Comparison of ENCODE assay signal across 22 cellular contexts in genomic region chr22:29166180-29166579, GRCh38. TPM values are rescaled to one million over a fixed set of nuclear protein-coding genes. Genes with fewer than 3 reads are reported as not detected.
DNase-seq lines count a peak whose midpoint lies in the region; ATAC-seq, FAIRE-seq and TF ChIP-seq lines count a peak whose summit lies in the region.
"Had no signal": no experiment of that assay in that cellular context is flagged by ENCODE, and none has a peak within 500 bp of the region (broad histone marks: within the 10 kb centered on the region; RNA-seq: fewer than 3 reads in every experiment).

No MANE protein-coding gene starts in this region.

- in situ Hi-C loops in GM13976 (cut with MboI; ENCODE audit: low sequenced_read_pairs, unreplicated experiment), result no loop called here

- TF ChIP-seq POLR2A in GM12891 (IDR thresholded peaks at IDR 0.05; ENCODE audit: low read depth, low read length), result no peak

- FAIRE-seq in GM12891 (lab: Jason Lieb, UNC), result no peak
- FAIRE-seq: colon, islet of Langerhans had no signal

- peaks cover 21% of the 10 kb centered on the region for H3K4me1 Mint-ChIP-seq in activated naive CD8-positive, alpha-beta T cell treated with anti-CD3 and anti-CD28 coated beads, Interleukin-2, amount 10 ng/mL, durations not matched to agents 7 days and 5 days
- H3K4me1 Mint-ChIP-seq in naive B cell, result peaks cover 23 to 48% (median 35%) of the 10 kb centered on the region in 3 donors

- H3K9me3 Mint-ChIP-seq in activated naive CD8-positive, alpha-beta T cell treated with anti-CD3 and anti-CD28 coated beads, Interleukin-2, amount 10 ng/mL, durations not matched to agents 7 days and 5 days, result no peaks in the 10 kb centered on the region
- H3K9me3 Mint-ChIP-seq in naive B cell, result peaks cover 0 to 10% (median 7%) of the 10 kb centered on the region in 7 donors
- H3K9me3 Mint-ChIP-seq: activated CD4-positive, alpha-beta memory T cell treated with anti-CD3 and anti-CD28 coated beads for 36 hours; type B pancreatic cell had no signal

- TF ChIP-seq CTCF in GM13976 (IDR thresholded peaks at IDR 0.05; ENCODE audit: borderline replicate concordance, control extremely low read depth, extremely low read depth, insufficient read depth, missing control alignments), result no peak

- ATAC-seq in activated naive CD8-positive, alpha-beta T cell treated with anti-CD3 and anti-CD28 coated beads, Interleukin-2, amount 10 ng/mL, durations not matched to agents 7 days and 5 days (ENCODE audit: low read depth), result no peak
- ATAC-seq in naive B cell (ENCODE audit: low read depth in 2 of 2) (no peak), HG02938 (IDR thresholded peaks at IDR 0.05; ENCODE audit: unreplicated experiment) (no peak)

- H3K36me3 Mint-ChIP-seq in activated naive CD8-positive, alpha-beta T cell treated with anti-CD3 and anti-CD28 coated beads, Interleukin-2, amount 10 ng/mL, durations not matched to agents 7 days and 5 days, result no peaks in the 10 kb centered on the region
- peaks cover 0 to 8% of the 10 kb centered on the region in 2 donors for H3K36me3 Mint-ChIP-seq in naive B cell
- H3K36me3 Mint-ChIP-seq: activated CD4-positive, alpha-beta memory T cell treated with anti-CD3 and anti-CD28 coated beads for 36 hours; CD4-positive, alpha-beta memory T cell; type B pancreatic cell had no signal

- H3K27me3 Mint-ChIP-seq in activated naive CD8-positive, alpha-beta T cell treated with anti-CD3 and anti-CD28 coated beads, Interleukin-2, amount 10 ng/mL, durations not matched to agents 7 days and 5 days, result peaks cover 66% of the 10 kb centered on the region
- peaks cover 16 to 54% (median 21%) of the 10 kb centered on the region in 3 donors for H3K27me3 Mint-ChIP-seq in naive B cell
- H3K27me3 Mint-ChIP-seq: type B pancreatic cell had no signal

- POLR2A ChIA-PET in activated naive CD8-positive, alpha-beta T cell treated with anti-CD3 and anti-CD28 coated beads, Interleukin-2, amount 10 ng/mL, durations not matched to agents 7 days and 5 days (lab: Charles Lee), result no interaction called here

- peak overlapping the region; percentile 38 for H3K27ac Mint-ChIP-seq in activated naive CD8-positive, alpha-beta T cell treated with anti-CD3 and anti-CD28 coated beads, Interleukin-2, amount 10 ng/mL, durations not matched to agents 7 days and 5 days
- H3K27ac Mint-ChIP-seq in naive B cell, result peak overlapping the region in 5 of 6 donors; percentile 38 to 100 (median 94)
- H3K27ac Mint-ChIP-seq: activated CD4-positive, alpha-beta memory T cell treated with anti-CD3 and anti-CD28 coated beads for 36 hours; CD4-positive, alpha-beta memory T cell; type B pancreatic cell had no signal

- peak overlapping the region; percentile 65 for H3K4me3 Mint-ChIP-seq in activated naive CD8-positive, alpha-beta T cell treated with anti-CD3 and anti-CD28 coated beads, Interleukin-2, amount 10 ng/mL, durations not matched to agents 7 days and 5 days
- peak overlapping the region in 3 of 8 donors; percentile 6 to 90 (median 31) for H3K4me3 Mint-ChIP-seq in naive B cell
- H3K4me3 Mint-ChIP-seq: activated CD4-positive, alpha-beta memory T cell treated with anti-CD3 and anti-CD28 coated beads for 36 hours; type B pancreatic cell had no signal

- peak; percentile 27 for DNase-seq in NCI-H2171 treated with DMSO at 0.1 percent for 48 hours (lab: John Stamatoyannopoulos, UW)
- DNase-seq in NCI-H2171 (lab: John Stamatoyannopoulos, UW), result no peak
- DNase-seq in GM12891 (ENCODE audit: insufficient read length, low spot score), result no peak
- no peak for DNase-seq in activated naive CD8-positive, alpha-beta T cell treated with anti-CD3 and anti-CD28 coated beads, Interleukin-2, amount 10 ng/mL, durations not matched to agents 7 days and 5 days
- DNase-seq in naive B cell, result no peak
- DNase-seq in mucosa of gallbladder (ENCODE audit: low spot score), result no peak
- no peak for DNase-seq in GM13976 (ENCODE audit: low spot score)
- DNase-seq: activated CD4-positive, alpha-beta memory T cell treated with anti-CD3 and anti-CD28 coated beads for 36 hours; activated effector memory CD4-positive, alpha-beta T cell treated with Interleukin-2 at 50 U/mL for 16 hours; adrenal gland; brain microvascular endothelial cell; CD4-positive, alpha-beta memory T cell; DMS 273 treated with DMSO at 0.1 percent for 48 hours; H7; MG63; NCI-H1417; stimulated activated CD8-positive, alpha-beta memory T cell treated with anti-CD3 and anti-CD28 coated beads, Interleukin-4, amount 100 ng/mL, for 48 hours had no signal

TF ChIP-seq in GM12891, 5 proteins besides CTCF, POLR2A, EP300 and RAD21:
- TF ChIP-seq POLR2AphosphoS5 (IDR thresholded peaks at IDR 0.05; ENCODE audit: low read depth, low read length), result no peak
- no peak for TF ChIP-seq TAF1 (IDR thresholded peaks at IDR 0.05; ENCODE audit: low read depth, low read length)
- TF ChIP-seq POU2F2 (IDR thresholded peaks at IDR 0.05; ENCODE audit: low read depth, low read length), result no peak
- peak; percentile 43 for TF ChIP-seq SPI1 (IDR thresholded peaks at IDR 0.05; ENCODE audit: low read depth, low read length)
- TF ChIP-seq PAX5 (IDR thresholded peaks at IDR 0.05; ENCODE audit: insufficient read depth, low read length, severe bottlenecking), result no peak

RNA-seq across cellular contexts. Expression of gene EMID1, which starts 39.5 kb away (rescaled TPM):
- polyA plus RNA-seq in GM12891 (2012; ENCODE audit: low read depth, missing spikeins), result 16.4 TPM
- not detected for total RNA-seq in activated naive CD8-positive, alpha-beta T cell treated with anti-CD3 and anti-CD28 coated beads, Interleukin-2, amount 10 ng/mL, durations not matched to agents 7 days and 5 days
- not detected for polyA plus RNA-seq in naive B cell (ENCODE audit: low read depth in 6 of 6)
- 7.0 TPM for total RNA-seq in mucosa of gallbladder
- total RNA-seq: activated CD4-positive, alpha-beta memory T cell treated with anti-CD3 and anti-CD28 coated beads for 36 hours; CD4-positive, alpha-beta memory T cell had no signal
- polyA plus RNA-seq: fibroblast of lung had no signal
